ENCODE assay signal across 4 cellular contexts in genomic region chr19:54280441-54280840, GRCh38. TPM values are rescaled to one million over a fixed set of nuclear protein-coding genes. Genes with fewer than 3 reads are reported as not detected.
"Had no signal": no experiment of that assay in that cellular context is flagged by ENCODE, and none has a peak within 500 bp of the region (broad histone marks: within the 10 kb centered on the region; RNA-seq: fewer than 3 reads in every experiment).

No MANE protein-coding gene starts in this region.

RNA-seq across cellular contexts. Expression of gene LILRB2, which starts 0.5 kb away (rescaled TPM):
- total RNA-seq: fibroblast of lung; frontal cortex; kidney epithelial cell; T-helper 2 cell treated with Interferon-gamma antibody and Interleukin-4, amounts not matched to agents 100 ng/mL and 5 ng/mL, for 36 hours had no signal
- polyA plus RNA-seq: fibroblast of lung had no signal

RNA-seq across cellular contexts. Expression of gene LILRB5, which starts 23.4 kb away (rescaled TPM):
- total RNA-seq: fibroblast of lung; T-helper 2 cell treated with Interferon-gamma antibody and Interleukin-4, amounts not matched to agents 100 ng/mL and 5 ng/mL, for 36 hours had no signal
- polyA plus RNA-seq: fibroblast of lung had no signal

RNA-seq across cellular contexts. Expression of gene LILRA5, which starts 32.5 kb away (rescaled TPM):
- total RNA-seq: fibroblast of lung; T-helper 2 cell treated with Interferon-gamma antibody and Interleukin-4, amounts not matched to agents 100 ng/mL and 5 ng/mL, for 36 hours had no signal
- polyA plus RNA-seq: fibroblast of lung had no signal

RNA-seq across cellular contexts. Expression of gene LILRA6, which starts 37.9 kb away (rescaled TPM):
- total RNA-seq: fibroblast of lung, kidney epithelial cell had no signal
- polyA plus RNA-seq: fibroblast of lung had no signal

RNA-seq across cellular contexts. Expression of gene LILRB3, which starts 57.6 kb away (rescaled TPM):
- total RNA-seq: fibroblast of lung, frontal cortex had no signal
- polyA plus RNA-seq: fibroblast of lung had no signal
